ENCODE assay signal across 20 cellular contexts in the genomic region with DNA sequence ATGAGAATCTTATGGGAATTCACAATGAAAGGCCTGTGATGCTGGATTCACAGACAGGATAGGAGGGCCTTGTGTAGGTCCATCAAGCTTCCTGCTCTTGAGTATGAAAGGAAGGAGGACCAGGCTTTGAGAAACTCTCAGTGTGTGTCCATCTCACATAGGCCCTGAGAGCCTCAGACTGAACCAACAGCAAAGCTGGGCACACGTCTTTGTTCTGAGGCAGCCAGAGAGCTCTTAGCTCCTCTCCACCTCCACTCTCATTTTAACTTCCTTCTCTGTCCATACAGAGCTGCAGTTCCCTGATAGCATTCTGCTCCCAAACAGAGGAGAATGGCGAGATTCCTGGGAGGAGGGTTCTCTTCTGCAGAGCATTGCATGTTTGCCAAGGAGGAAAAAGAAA.
DNase-seq lines count a peak whose midpoint lies in the region; ATAC-seq and TF ChIP-seq lines count a peak whose summit lies in the region.
"Had no signal": no experiment of that assay in that cellular context is flagged by ENCODE, and none has a peak within 500 bp of the region (broad histone marks: within the 10 kb centered on the region; RNA-seq: fewer than 3 reads in every experiment).

No MANE protein-coding gene starts in this region.

- H3K27me3 ChIP-seq in BLaER1 treated with 17β-estradiol and CSF1 and Interleukin-3, amounts not matched to agents 10 nM and 100 nM = no peaks in the 10 kb centered on the region
- no peaks in the 10 kb centered on the region for H3K27me3 ChIP-seq in neural progenitor cell

- no peak overlapping the region for H3K4me3 Mint-ChIP-seq in neural progenitor cell
- H3K4me3 Mint-ChIP-seq in stimulated activated memory B cell treated with anti-CD40 and anti-IgM and Interleukin-4, amounts not matched to agents 10 μg/mL and 1 μg/mL and 100 μg/mL, for 72 hours = no peak overlapping the region
- H3K4me3 Mint-ChIP-seq: B cell; CD4-positive, alpha-beta memory T cell; HFFc6 had no signal

- peak overlapping the region; percentile 45 to 82 (median 68) for H3K4me2 ChIP-seq in BLaER1 treated with 17β-estradiol and CSF1 and Interleukin-3, amounts not matched to agents 10 nM and 100 nM
- H3K4me2 ChIP-seq in neural progenitor cell = no peak overlapping the region

- DNase-seq in SK-N-MC (ENCODE audit: low read depth, low spot score) = no peak
- DNase-seq in globus pallidus (ENCODE audit: low spot score) = peak; percentile 32
- peak; percentile 15 for DNase-seq in neural progenitor cell (ENCODE audit: low spot score)
- no peak for DNase-seq in EL
- no peak for DNase-seq in NCI-H1930 (lab: John Stamatoyannopoulos, UW)
- DNase-seq: 8988T; CD4-positive, alpha-beta memory T cell; DMS153; HFFc6; KBM-7; NCI-H1417; NCI-H187 treated with DMSO at 0.1 percent for 48 hours; NCI-H226; NCI-H524 treated with DMSO at 0.1 percent for 48 hours; SHP77 had no signal

- peaks cover 5% of the 10 kb centered on the region for H3F3A ChIP-seq in neural progenitor cell (ENCODE audit: low read depth)

- no peaks in the 10 kb centered on the region for H3K36me3 Mint-ChIP-seq in neural progenitor cell
- H3K36me3 Mint-ChIP-seq in stimulated activated memory B cell treated with anti-CD40 and anti-IgM and Interleukin-4, amounts not matched to agents 10 μg/mL and 1 μg/mL and 100 μg/mL, for 72 hours = no peaks in the 10 kb centered on the region
- H3K36me3 Mint-ChIP-seq: CD4-positive, alpha-beta memory T cell had no signal

- TF ChIP-seq CTCF in neural progenitor cell (IDR thresholded peaks at IDR 0.05) = no peak

- H3K4me1 Mint-ChIP-seq in neural progenitor cell = peaks cover 6% of the 10 kb centered on the region
- no peaks in the 10 kb centered on the region for H3K4me1 Mint-ChIP-seq in stimulated activated memory B cell treated with anti-CD40 and anti-IgM and Interleukin-4, amounts not matched to agents 10 μg/mL and 1 μg/mL and 100 μg/mL, for 72 hours
- H3K4me1 Mint-ChIP-seq: B cell; CD4-positive, alpha-beta memory T cell had no signal

- peak overlapping the region in 6 of 11 experiments; percentile 20 to 68 (median 49); a peak in 8 of 22 replicates for H3K9ac ChIP-seq in BLaER1 treated with 17β-estradiol and CSF1 and Interleukin-3, amounts not matched to agents 10 nM and 100 nM
- H3K9ac ChIP-seq in SK-N-MC (ENCODE audit: insufficient read length) (no peak overlapping the region), neural progenitor cell (no peak overlapping the region)

- no peaks in the 10 kb centered on the region for H3K27me3 Mint-ChIP-seq in neural progenitor cell (ENCODE audit: insufficient read depth, low read depth)
- peaks cover 8% of the 10 kb centered on the region for H3K27me3 Mint-ChIP-seq in stimulated activated memory B cell treated with anti-CD40 and anti-IgM and Interleukin-4, amounts not matched to agents 10 μg/mL and 1 μg/mL and 100 μg/mL, for 72 hours
- H3K27me3 Mint-ChIP-seq: B cell; CD4-positive, alpha-beta memory T cell had no signal

- ATAC-seq in GM21528 (IDR thresholded peaks at IDR 0.05; ENCODE audit: low FRiP score, unreplicated experiment) = no peak
- ATAC-seq in stimulated activated memory B cell treated with anti-CD40 and anti-IgM and Interleukin-4, amounts not matched to agents 10 μg/mL and 1 μg/mL and 100 μg/mL, for 72 hours = no peak
- ATAC-seq: HepG2 had no signal

- H3K4me1 ChIP-seq in BLaER1 treated with 17β-estradiol and CSF1 and Interleukin-3, amounts not matched to agents 10 nM and 100 nM = peaks cover 56 to 94% (median 84%) of the 10 kb centered on the region in 10 experiments
- H3K4me1 ChIP-seq in neural progenitor cell = peaks cover 12% of the 10 kb centered on the region

- no peaks in the 10 kb centered on the region for H3K79me2 ChIP-seq in neural progenitor cell (ENCODE audit: low read depth)

- H3K9me3 Mint-ChIP-seq in neural progenitor cell = no peaks in the 10 kb centered on the region
- H3K9me3 Mint-ChIP-seq in stimulated activated memory B cell treated with anti-CD40 and anti-IgM and Interleukin-4, amounts not matched to agents 10 μg/mL and 1 μg/mL and 100 μg/mL, for 72 hours = peaks cover 6% of the 10 kb centered on the region

- no peaks in the 10 kb centered on the region for H4K20me1 ChIP-seq in BLaER1 treated with 17β-estradiol and CSF1 and Interleukin-3, amounts not matched to agents 10 nM and 100 nM
- H4K20me1 ChIP-seq in neural progenitor cell (ENCODE audit: low read depth) = no peaks in the 10 kb centered on the region

- H2AFZ ChIP-seq in neural progenitor cell (replicated peaks) = peak overlapping the region; percentile 85

- no peaks in the 10 kb centered on the region for H3K36me3 ChIP-seq in BLaER1 treated with 17β-estradiol and CSF1 and Interleukin-3, amounts not matched to agents 10 nM and 100 nM
- no peaks in the 10 kb centered on the region for H3K36me3 ChIP-seq in SK-N-MC (ENCODE audit: insufficient read depth, low read length)
- no peaks in the 10 kb centered on the region for H3K36me3 ChIP-seq in neural progenitor cell

- no peak overlapping the region for H3K27ac Mint-ChIP-seq in neural progenitor cell
- no peak overlapping the region for H3K27ac Mint-ChIP-seq in stimulated activated memory B cell treated with anti-CD40 and anti-IgM and Interleukin-4, amounts not matched to agents 10 μg/mL and 1 μg/mL and 100 μg/mL, for 72 hours
- H3K27ac Mint-ChIP-seq: B cell; CD4-positive, alpha-beta memory T cell; HFFc6 had no signal

- peaks cover 3 to 29% (median 17%) of the 10 kb centered on the region in 11 experiments; a peak in 18 of 22 replicates for H3K9me3 ChIP-seq in BLaER1 treated with 17β-estradiol and CSF1 and Interleukin-3, amounts not matched to agents 10 nM and 100 nM (replicated peaks in 1 of 11)
- H3K9me3 ChIP-seq in SK-N-MC (ENCODE audit: low read depth, low read length) (no peaks in the 10 kb centered on the region), neural progenitor cell (ENCODE audit: low read depth) (no peaks in the 10 kb centered on the region)

- H3K4me3 ChIP-seq in BLaER1 treated with 17β-estradiol and CSF1 and Interleukin-3, amounts not matched to agents 10 nM and 100 nM = 0 out of 20 replicates have a peak overlapping the region, but pooled peaks of 1 of the 10 experiments have one; percentile 19
- H3K4me3 ChIP-seq in SK-N-MC = no peak overlapping the region; the same call in 1 of the 2 replicates
- H3K4me3 ChIP-seq in neural progenitor cell = no peak overlapping the region

- peak overlapping the region; percentile 2 to 81 (median 64); a peak in 19 of 22 replicates for H3K27ac ChIP-seq in BLaER1 treated with 17β-estradiol and CSF1 and Interleukin-3, amounts not matched to agents 10 nM and 100 nM
- H3K27ac ChIP-seq in SK-N-MC (peak overlapping the region; percentile 71; the same call in 1 of the 2 replicates), neural progenitor cell (peak overlapping the region; percentile 25)

Comparison
In these comparisons a context has a peak if more than half of its experiments do, and no peak if none do; other contexts are left out.
1. H3K9ac ChIP-seq: peak in BLaER1 treated with 17β-estradiol and CSF1 and Interleukin-3, amounts not matched to agents 10 nM and 100 nM (6 of 11); none in SK-N-MC (single experiment) and neural progenitor cell (single experiment).
2. DNase-seq: peak in globus pallidus (single experiment) and neural progenitor cell (single experiment); none in SK-N-MC (single experiment), EL (single experiment) and NCI-H1930 (0 of 2).
3. Peak in every context shown above with its lines, with median percentiles within 50 percentile points of each other: H3K27ac ChIP-seq.